In the genomic region with DNA sequence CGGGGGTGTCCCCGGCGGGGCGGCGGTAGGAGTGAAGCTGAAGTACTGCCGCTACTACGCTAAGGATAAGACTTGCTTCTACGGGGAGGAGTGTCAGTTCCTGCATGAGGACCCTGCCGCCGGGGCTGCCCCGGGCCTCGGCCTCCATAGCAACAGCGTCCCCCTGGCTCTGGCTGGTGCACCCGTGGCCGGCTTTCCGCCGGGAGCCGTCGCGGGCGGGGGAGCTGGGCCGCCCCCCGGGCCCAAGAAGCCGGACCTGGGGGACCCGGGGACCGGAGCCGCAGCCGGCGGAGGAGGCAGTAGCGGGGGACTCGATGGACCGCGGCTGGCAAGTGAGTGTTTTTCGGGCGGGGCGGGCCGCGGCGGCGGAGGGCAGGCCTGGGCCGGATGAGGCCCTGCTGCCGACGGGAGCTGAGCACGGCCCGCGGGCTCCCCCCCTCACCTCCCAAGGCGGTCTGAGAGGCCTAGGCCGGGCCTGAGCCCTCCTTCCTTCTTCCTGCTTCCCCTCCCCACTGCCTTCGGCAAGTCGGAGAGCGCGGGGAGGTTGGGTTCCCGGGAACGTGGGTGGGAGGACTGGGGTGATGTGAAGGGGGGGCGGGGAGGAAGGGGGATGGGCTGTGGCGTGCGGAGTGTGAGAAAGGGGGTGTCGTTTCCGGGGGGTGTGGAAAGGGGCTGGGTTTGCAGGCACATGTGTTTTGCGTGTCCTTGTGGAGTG, we compare ENCODE assay signal across 8 cellular contexts. TPM values are rescaled to one million over a fixed set of nuclear protein-coding genes. Genes with fewer than 3 reads are reported as not detected.
A peak's percentile ranks its signal among the peaks of the same experiment; 100 is the strongest.
DNase-seq lines count a peak whose midpoint lies in the region; ATAC-seq and TF ChIP-seq lines count a peak whose summit lies in the region.

No MANE protein-coding gene starts in this region.

- H3K9me2 ChIP-seq in SK-N-SH = no peaks in the 10 kb centered on the region

- TF ChIP-seq EP300 in SK-N-SH (IDR thresholded peaks at IDR 0.05; ENCODE audit: borderline replicate concordance in 1 of 2, low read depth in 1 of 2, low read length in 1 of 2) = no peak
- no peak for TF ChIP-seq EP300 in suprapubic skin (IDR thresholded peaks at IDR 0.05)

- H3K9ac ChIP-seq in SK-N-SH = peak overlapping the region; percentile 97

- ATAC-seq in GM21515 (IDR thresholded peaks at IDR 0.05; ENCODE audit: unreplicated experiment) (peak; percentile 39), omental fat pad (ENCODE audit: low FRiP score) (peak; percentile 84)

- peak; percentile 90 for DNase-seq in DMS53 (lab: John Stamatoyannopoulos, UW)
- peak; percentile 85 for DNase-seq in SK-N-SH
- peak; percentile 92 for DNase-seq in glomerular visceral epithelial cell (ENCODE audit: extremely low spot score)
- DNase-seq in omental fat pad (ENCODE audit: low spot score) = peak; percentile 64
- peak; percentile 89 to 94 for DNase-seq in suprapubic skin (ENCODE audit: low spot score in 2 of 2)

- H3K4me3 Mint-ChIP-seq in IgD-negative memory B cell = peak overlapping the region; percentile 91 to 98 (median 98)
- H3K4me3 Mint-ChIP-seq in activated naive CD4-positive, alpha-beta T cell treated with anti-CD3 and anti-CD28 coated beads, Interleukin-2, amount 50 U/mL, for 24 hours = peak overlapping the region; percentile 84

- peaks cover 7% of the 10 kb centered on the region for H3F3A ChIP-seq in SK-N-SH (replicated peaks; ENCODE audit: insufficient read depth)

- 2% methylated on average over 16 of the region's 60 CpGs for WGBS in SK-N-SH (ENCODE audit: low lambda C conversion rate)
- WGBS in suprapubic skin = 2% methylated on average over 41 of the region's 60 CpGs

- H3K4me1 ChIP-seq in SK-N-SH (ENCODE audit: control insufficient read depth in 1 of 2, insufficient read depth in 2 of 2, low read depth in 1 of 2, low read length in 1 of 2) (peaks cover 0 to 6% of the 10 kb centered on the region in 2 experiments; a peak in 3 of 4 replicates), suprapubic skin (peaks cover 27% of the 10 kb centered on the region)

- H3K4me3 ChIP-seq in SK-N-SH (ENCODE audit: low read depth in 2 of 2, low read length in 1 of 2) (peak overlapping the region; percentile 77 to 88), suprapubic skin (peak overlapping the region; percentile 96)

- POLR2A ChIA-PET in SK-N-SH (lab: Yijun Ruan, JAX) = no interaction called here

- peaks cover 35 to 52% (median 47%) of the 10 kb centered on the region in 3 donors for H3K4me1 Mint-ChIP-seq in IgD-negative memory B cell
- H3K4me1 Mint-ChIP-seq in activated naive CD4-positive, alpha-beta T cell treated with anti-CD3 and anti-CD28 coated beads, Interleukin-2, amount 50 U/mL, for 24 hours = peaks cover 57% of the 10 kb centered on the region

- H3K9me3 Mint-ChIP-seq in IgD-negative memory B cell = no peaks in the 10 kb centered on the region
- no peaks in the 10 kb centered on the region for H3K9me3 Mint-ChIP-seq in activated naive CD4-positive, alpha-beta T cell treated with anti-CD3 and anti-CD28 coated beads, Interleukin-2, amount 50 U/mL, for 24 hours

- peak overlapping the region; percentile 85 to 99 (median 98) for H3K27ac Mint-ChIP-seq in IgD-negative memory B cell
- H3K27ac Mint-ChIP-seq in activated naive CD4-positive, alpha-beta T cell treated with anti-CD3 and anti-CD28 coated beads, Interleukin-2, amount 50 U/mL, for 24 hours = peak overlapping the region; percentile 98

- no peaks in the 10 kb centered on the region for H3K36me3 ChIP-seq in SK-N-SH (replicated peaks in 1 of 2; ENCODE audit: control insufficient read depth in 1 of 2, insufficient read depth in 2 of 2, low read length in 1 of 2)
- H3K36me3 ChIP-seq in suprapubic skin = no peaks in the 10 kb centered on the region

- CTCF ChIA-PET in SK-N-SH (lab: Yijun Ruan, JAX) = no interaction called here

- peaks cover 58% of the 10 kb centered on the region for H3K79me2 ChIP-seq in SK-N-SH (ENCODE audit: insufficient read depth)

- H3K9me3 ChIP-seq in SK-N-SH = no peaks in the 10 kb centered on the region
- H3K9me3 ChIP-seq in suprapubic skin = no peaks in the 10 kb centered on the region

- peak in 1 of 2 donors; percentile 38 for TF ChIP-seq POLR2A in suprapubic skin (IDR thresholded peaks at IDR 0.05)

- peaks cover 2% of the 10 kb centered on the region for H3K27me3 Mint-ChIP-seq in IgD-negative memory B cell
- H3K27me3 Mint-ChIP-seq in activated naive CD4-positive, alpha-beta T cell treated with anti-CD3 and anti-CD28 coated beads, Interleukin-2, amount 50 U/mL, for 24 hours = no peaks in the 10 kb centered on the region

- H3K27ac ChIP-seq in SK-N-SH (ENCODE audit: low read depth in 2 of 2, low read length in 1 of 2) = peak overlapping the region; percentile 91 to 94
- H3K27ac ChIP-seq in suprapubic skin = peak overlapping the region; percentile 98

- no peak for TF ChIP-seq RAD21 in SK-N-SH (IDR thresholded peaks at IDR 0.05; ENCODE audit: low read length)

- H3K27me3 ChIP-seq in SK-N-SH (ENCODE audit: insufficient read depth) (no peaks in the 10 kb centered on the region), suprapubic skin (no peaks in the 10 kb centered on the region)

- H4K20me1 ChIP-seq in SK-N-SH (ENCODE audit: insufficient read depth) = peaks cover 43% of the 10 kb centered on the region

- no peaks in the 10 kb centered on the region for H3K36me3 Mint-ChIP-seq in IgD-negative memory B cell
- peaks cover 2% of the 10 kb centered on the region for H3K36me3 Mint-ChIP-seq in activated naive CD4-positive, alpha-beta T cell treated with anti-CD3 and anti-CD28 coated beads, Interleukin-2, amount 50 U/mL, for 24 hours

- H2AFZ ChIP-seq in SK-N-SH (ENCODE audit: low read depth) = peak overlapping the region; percentile 87; the same call in 1 of the 2 replicates

- TF ChIP-seq CTCF in SK-N-SH (IDR thresholded peaks at IDR 0.05) (no peak), omental fat pad (IDR thresholded peaks at IDR 0.05) (no peak), suprapubic skin (IDR thresholded peaks at IDR 0.05) (no peak)

- peak overlapping the region; percentile 84 for H3K4me2 ChIP-seq in SK-N-SH

TF ChIP-seq in SK-N-SH, 30 proteins besides CTCF, POLR2A, EP300 and RAD21:
- TF ChIP-seq PBX3 (IDR thresholded peaks at IDR 0.05) (no peak), MXI1 (IDR thresholded peaks at IDR 0.05; ENCODE audit: low read depth, low read length) (peak; percentile 94), CHD2 (IDR thresholded peaks at IDR 0.05; ENCODE audit: low read length, partially characterized antibody) (peak; percentile 85), MAX (IDR thresholded peaks at IDR 0.05; ENCODE audit: low read depth) (peak; percentile 62), TAF1 (IDR thresholded peaks at IDR 0.05; ENCODE audit: borderline replicate concordance, low read depth, low read length) (peak; percentile 72), POLR2AphosphoS5 (IDR thresholded peaks at IDR 0.05; ENCODE audit: low read depth, low read length) (peak; percentile 77), RXRA (IDR thresholded peaks at IDR 0.05; ENCODE audit: borderline replicate concordance, low read depth) (no peak)

RNA-seq across cellular contexts. Expression of gene PAN3, which starts 0.6 kb away (rescaled TPM):
- polyA plus RNA-seq in IgD-negative memory B cell (7.6 TPM), SK-N-SH (2012; rRNA removed) (6.4 and 7.9 TPM in 2 replicates)
- 6.7 and 7.1 TPM in 2 replicates for polyA plus RNA-seq in SK-N-SH (2012; cell fraction: cytosol; rRNA removed)
- polyA plus RNA-seq in SK-N-SH (2012; cell fraction: nucleus; rRNA removed) = 7.5 and 18.5 TPM in 2 replicates
- total RNA-seq in omental fat pad (10 to 100 TPM; 28.5 to 59.0 (median 29.5) TPM), suprapubic skin (10 to 100 TPM; 41.7 to 68.3 (median 42.2) TPM)

RNA-seq across cellular contexts. Expression of gene FLT3, which starts 38.5 kb away (rescaled TPM):
- 0.80 TPM for polyA plus RNA-seq in IgD-negative memory B cell
- polyA plus RNA-seq in SK-N-SH (2012; rRNA removed) = not detected in 2 replicates
- polyA plus RNA-seq in SK-N-SH (2012; cell fraction: cytosol; rRNA removed) = not detected in 2 replicates
- polyA plus RNA-seq in SK-N-SH (2012; cell fraction: nucleus; rRNA removed) = not detected in 2 replicates
- total RNA-seq in omental fat pad = 1 to 10 TPM in 3 of 4 donors, under 1 TPM in 1; 0.37 to 6.5 (median 1.1) TPM
- total RNA-seq in suprapubic skin = 1 to 10 TPM in 3 of 4 donors, under 1 TPM in 1; 0.47 to 1.2 (median 1.2) TPM

Comparison
In these comparisons a context has a peak if more than half of its experiments do, and no peak if none do; other contexts are left out.
1. Peak in every context shown above with its lines: DNase-seq, ATAC-seq, H3K4me3 ChIP-seq and H3K27ac ChIP-seq.